37 cellular contexts compared by ENCODE assay signal in the genomic region with DNA sequence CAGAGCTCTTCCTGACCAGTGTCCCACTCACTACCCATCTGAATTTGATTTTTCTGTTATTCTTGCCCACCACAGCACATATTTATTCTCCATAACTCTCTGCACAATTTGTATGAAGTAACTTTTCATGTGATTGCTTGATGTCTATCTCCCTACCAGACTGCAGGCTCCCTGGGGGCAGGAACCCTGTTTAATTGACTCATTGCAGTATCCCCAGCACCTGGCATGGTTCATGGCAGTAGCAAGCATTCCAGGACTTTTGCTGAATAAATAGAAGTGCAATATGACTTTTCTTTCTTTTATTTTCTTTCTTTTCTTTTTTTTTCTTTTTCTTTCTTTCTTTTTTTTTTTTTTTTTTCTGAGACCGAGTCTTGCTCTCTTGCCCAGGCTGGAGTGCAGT.
DNase-seq lines count a peak whose midpoint lies in the region; ATAC-seq, FAIRE-seq and TF ChIP-seq lines count a peak whose summit lies in the region.
"Had no signal": no experiment of that assay in that cellular context is flagged by ENCODE, and none has a peak within 500 bp of the region (broad histone marks: within the 10 kb centered on the region; RNA-seq: fewer than 3 reads in every experiment).

No MANE protein-coding gene starts in this region.

- H3K4me1 Mint-ChIP-seq in neural progenitor cell (peaks cover 8% of the 10 kb centered on the region), osteocyte (ENCODE audit: unreplicated experiment) (peaks cover 4% of the 10 kb centered on the region), H9 (peaks cover 4 to 6% of the 10 kb centered on the region in 2 experiments)
- H3K4me1 Mint-ChIP-seq in activated naive CD4-positive, alpha-beta T cell treated with anti-CD3 and anti-CD28 coated beads, Interleukin-2, amount 10 ng/mL, durations not matched to agents 7 days and 5 days: no peaks in the 10 kb centered on the region
- H3K4me1 Mint-ChIP-seq: B cell; CD14-positive monocyte; CD4-positive, CD25-positive, alpha-beta regulatory T cell had no signal

- H2BK20ac ChIP-seq in H9 (ENCODE audit: low read depth, low read length, poor library complexity, severe bottlenecking): no peak overlapping the region

- no peak overlapping the region for H4K5ac ChIP-seq in H9 (ENCODE audit: insufficient read length, low read depth, low read length)

- H3K9ac ChIP-seq in K562 (ENCODE audit: insufficient read depth in 1 of 2, low read depth in 2 of 2, low read length in 2 of 2) (no peak overlapping the region), neural progenitor cell (no peak overlapping the region), H9 (ENCODE audit: extremely low read depth, insufficient read length, low read length) (no peak overlapping the region)
- H3K9ac ChIP-seq: BLaER1; BLaER1 treated with 17β-estradiol and CSF1 and Interleukin-3, amounts not matched to agents 10 nM and 100 nM had no signal

- no peak overlapping the region for H2BK5ac ChIP-seq in H9 (ENCODE audit: insufficient read length, low read length)

- no peak overlapping the region for H3K4ac ChIP-seq in H9 (ENCODE audit: low read depth, low read length)

- H4K20me1 ChIP-seq in K562 (replicated peaks; ENCODE audit: control insufficient read depth, insufficient read depth, low read length): no peaks in the 10 kb centered on the region
- no peaks in the 10 kb centered on the region for H4K20me1 ChIP-seq in neural progenitor cell (ENCODE audit: low read depth)
- no peaks in the 10 kb centered on the region for H4K20me1 ChIP-seq in H9 (ENCODE audit: control insufficient read depth, insufficient read depth, insufficient read length)
- H4K20me1 ChIP-seq: BLaER1; BLaER1 treated with 17β-estradiol and CSF1 and Interleukin-3, amounts not matched to agents 10 nM and 100 nM had no signal

- no peak for TF ChIP-seq RAD21 in K562 (CRISPR knock-in tag; conservative IDR thresholded peaks at IDR 0.05 in 1 of 2, IDR thresholded peaks at IDR 0.05 in 1 of 2)

- H2AFZ ChIP-seq in K562 (ENCODE audit: low read depth, low read length) (no peak overlapping the region), neural progenitor cell (replicated peaks) (no peak overlapping the region), H9 (ENCODE audit: low read length) (no peak overlapping the region)

- H3K23me2 ChIP-seq in H9 (ENCODE audit: insufficient read length, low read depth, low read length, poor library complexity, severe bottlenecking): no peaks in the 10 kb centered on the region

- no peak overlapping the region for H4K8ac ChIP-seq in H9 (replicated peaks; ENCODE audit: insufficient read length, low read depth, low read length)

- no peaks in the 10 kb centered on the region for H3K36me3 ChIP-seq in MG63
- no peaks in the 10 kb centered on the region for H3K36me3 ChIP-seq in K562 (ENCODE audit: control insufficient read depth, insufficient read depth, low read length)
- H3K36me3 ChIP-seq in neural progenitor cell: no peaks in the 10 kb centered on the region
- H3K36me3 ChIP-seq: BE2C; BLaER1; BLaER1 treated with 17β-estradiol and CSF1 and Interleukin-3, amounts not matched to agents 10 nM and 100 nM had no signal

- no peak overlapping the region for H3K56ac ChIP-seq in H9 (ENCODE audit: insufficient read length, low read depth, low read length)

- H3K4me3 Mint-ChIP-seq in neural progenitor cell (no peak overlapping the region), osteocyte (ENCODE audit: unreplicated experiment) (no peak overlapping the region), H9 (no peak overlapping the region)
- no peak overlapping the region for H3K4me3 Mint-ChIP-seq in activated naive CD4-positive, alpha-beta T cell treated with anti-CD3 and anti-CD28 coated beads, Interleukin-2, amount 10 ng/mL, durations not matched to agents 7 days and 5 days
- H3K4me3 Mint-ChIP-seq: B cell; CD4-positive, alpha-beta memory T cell; CD4-positive, alpha-beta T cell; CD4-positive, CD25-positive, alpha-beta regulatory T cell; CD8-positive, alpha-beta memory T cell; CD8-positive, alpha-beta T cell had no signal

- no peak overlapping the region for H3K18ac ChIP-seq in H9 (ENCODE audit: insufficient read length, low read depth, low read length)

- no peak overlapping the region for H2BK15ac ChIP-seq in H9 (ENCODE audit: low read depth, low read length)

- H3K27me3 Mint-ChIP-seq in neural progenitor cell (ENCODE audit: insufficient read depth, low read depth) (peaks cover 3% of the 10 kb centered on the region), osteocyte (ENCODE audit: unreplicated experiment) (no peaks in the 10 kb centered on the region), H9 (ENCODE audit: low read depth) (no peaks in the 10 kb centered on the region; the same call in 1 of the 2 replicates)
- no peaks in the 10 kb centered on the region for H3K27me3 Mint-ChIP-seq in activated naive CD4-positive, alpha-beta T cell treated with anti-CD3 and anti-CD28 coated beads, Interleukin-2, amount 10 ng/mL, durations not matched to agents 7 days and 5 days
- H3K27me3 Mint-ChIP-seq: CD4-positive, alpha-beta T cell had no signal

- no peaks in the 10 kb centered on the region for H3K9me3 Mint-ChIP-seq in neural progenitor cell
- no peaks in the 10 kb centered on the region for H3K9me3 Mint-ChIP-seq in activated naive CD4-positive, alpha-beta T cell treated with anti-CD3 and anti-CD28 coated beads, Interleukin-2, amount 10 ng/mL, durations not matched to agents 7 days and 5 days
- no peaks in the 10 kb centered on the region for H3K9me3 Mint-ChIP-seq in osteocyte (ENCODE audit: unreplicated experiment)
- no peaks in the 10 kb centered on the region for H3K9me3 Mint-ChIP-seq in H9
- H3K9me3 Mint-ChIP-seq: CD4-positive, alpha-beta memory T cell; CD4-positive, alpha-beta T cell; CD4-positive, CD25-positive, alpha-beta regulatory T cell; CD8-positive, alpha-beta memory T cell; CD8-positive, alpha-beta T cell had no signal

- intact Hi-C loops in K562 (cut with micrococcal nuclease): no loop called here

- H3K4me3 ChIP-seq in MG63 (no peak overlapping the region), K562 (no peak overlapping the region), neural progenitor cell (no peak overlapping the region)
- H3K4me3 ChIP-seq: A549; BLaER1; BLaER1 treated with 17β-estradiol and CSF1 and Interleukin-3, amounts not matched to agents 10 nM and 100 nM had no signal

- POLR2A ChIA-PET in K562 (lab: Yijun Ruan, JAX): no interaction called here

- H3K14ac ChIP-seq in H9 (ENCODE audit: insufficient read depth, low read length): no peak overlapping the region

- no peak overlapping the region for H3K4me2 ChIP-seq in K562 (ENCODE audit: insufficient read depth, low read length)
- no peak overlapping the region for H3K4me2 ChIP-seq in neural progenitor cell
- H3K4me2 ChIP-seq in H9 (ENCODE audit: insufficient read depth, insufficient read length, low read length): no peak overlapping the region
- H3K4me2 ChIP-seq: A549; BLaER1; BLaER1 treated with 17β-estradiol and CSF1 and Interleukin-3, amounts not matched to agents 10 nM and 100 nM had no signal

- no peak for TF ChIP-seq EP300 in K562 (IDR thresholded peaks at IDR 0.05; ENCODE audit: low read length)

- CTCF ChIA-PET in K562 (lab: Yijun Ruan, JAX; ENCODE audit: low intra/inter-chr PET ratio): interaction anchor here (0.5 kb wide), 1 partner anchor 605 kb away, joined by 4 read pairs; no protein-coding TSS in a partner anchor
- CTCF ChIA-PET in activated naive CD4-positive, alpha-beta T cell treated with anti-CD3 and anti-CD28 coated beads, Interleukin-2, amount 10 ng/mL, durations not matched to agents 7 days and 5 days (lab: Charles Lee): no interaction called here

- H3K4me1 ChIP-seq in K562 (replicated peaks in 1 of 2; ENCODE audit: control insufficient read depth in 2 of 2, insufficient read depth in 2 of 2, low read length in 2 of 2): no peaks in the 10 kb centered on the region
- H3K4me1 ChIP-seq in neural progenitor cell: no peaks in the 10 kb centered on the region
- H3K4me1 ChIP-seq in H9 (ENCODE audit: insufficient read depth, low read length): no peaks in the 10 kb centered on the region
- H3K4me1 ChIP-seq: BE2C; BLaER1; BLaER1 treated with 17β-estradiol and CSF1 and Interleukin-3, amounts not matched to agents 10 nM and 100 nM had no signal

- no peaks in the 10 kb centered on the region for H3K9me3 ChIP-seq in MG63
- H3K9me3 ChIP-seq in K562 (replicated peaks; ENCODE audit: control insufficient read depth, insufficient read depth, low read depth, low read length): no peaks in the 10 kb centered on the region
- H3K9me3 ChIP-seq in neural progenitor cell (ENCODE audit: low read depth): no peaks in the 10 kb centered on the region
- H3K9me3 ChIP-seq in H9 (ENCODE audit: control insufficient read depth, low read depth, low read length): no peaks in the 10 kb centered on the region
- H3K9me3 ChIP-seq: A549; BE2C; BLaER1; BLaER1 treated with 17β-estradiol and CSF1 and Interleukin-3, amounts not matched to agents 10 nM and 100 nM; Caco-2 had no signal

- no peak for FAIRE-seq in K562 (lab: Jason Lieb, UNC)
- FAIRE-seq: A204.1, A549, D721Med had no signal

- H4K91ac ChIP-seq in H9 (ENCODE audit: insufficient read length, low read depth, low read length): no peak overlapping the region

- no peak for TF ChIP-seq CTCF in K562 (IDR thresholded peaks at IDR 0.05 in 2 of 3, conservative IDR thresholded peaks at IDR 0.05 in 1 of 3; ENCODE audit: insufficient read depth in 2 of 3, low read depth in 1 of 3, low read length in 3 of 3)
- no peak for TF ChIP-seq CTCF in neural progenitor cell (IDR thresholded peaks at IDR 0.05)
- no peak for TF ChIP-seq CTCF in osteocyte (IDR thresholded peaks at IDR 0.05)
- no peak for TF ChIP-seq CTCF in H9 (conservative IDR thresholded peaks at IDR 0.05)

- no peak overlapping the region for H2BK12ac ChIP-seq in H9 (ENCODE audit: insufficient read length, low read depth, low read length)

- no peaks in the 10 kb centered on the region for H3F3A ChIP-seq in neural progenitor cell (ENCODE audit: low read depth)

- no peaks in the 10 kb centered on the region for H3K27me3 ChIP-seq in MG63
- no peaks in the 10 kb centered on the region for H3K27me3 ChIP-seq in K562 (ENCODE audit: control insufficient read depth in 2 of 2, insufficient read depth in 2 of 2, low read length in 2 of 2)
- no peaks in the 10 kb centered on the region for H3K27me3 ChIP-seq in neural progenitor cell
- no peaks in the 10 kb centered on the region for H3K27me3 ChIP-seq in H9 (ENCODE audit: insufficient read depth, low read length)
- H3K27me3 ChIP-seq: BE2C; BLaER1; BLaER1 treated with 17β-estradiol and CSF1 and Interleukin-3, amounts not matched to agents 10 nM and 100 nM had no signal

- no peak overlapping the region for H3K23ac ChIP-seq in H9 (ENCODE audit: insufficient read length, low read depth, low read length)

- in situ Hi-C loops in K562 (cut with MboI): no loop called here

- H3K79me2 ChIP-seq in K562 (ENCODE audit: control insufficient read depth, insufficient read depth, low read length): no peaks in the 10 kb centered on the region
- H3K79me2 ChIP-seq in neural progenitor cell (ENCODE audit: low read depth): no peaks in the 10 kb centered on the region
- H3K79me2 ChIP-seq in H9 (ENCODE audit: insufficient read depth, low read length): no peaks in the 10 kb centered on the region

- ATAC-seq in K562 (no peak), HG02884 (IDR thresholded peaks at IDR 0.05; ENCODE audit: unreplicated experiment) (no peak)
- ATAC-seq: A549; CD8-positive, alpha-beta T cell had no signal

- H3K27ac Mint-ChIP-seq in neural progenitor cell (peak overlapping the region; percentile 20), osteocyte (ENCODE audit: unreplicated experiment) (no peak overlapping the region), H9 (no peak overlapping the region; a peak in 1 of 7 replicates)
- H3K27ac Mint-ChIP-seq in activated naive CD4-positive, alpha-beta T cell treated with anti-CD3 and anti-CD28 coated beads, Interleukin-2, amount 10 ng/mL, durations not matched to agents 7 days and 5 days: no peak overlapping the region
- H3K27ac Mint-ChIP-seq: B cell; CD14-positive monocyte; CD4-positive, alpha-beta T cell; CD4-positive, CD25-positive, alpha-beta regulatory T cell; CD8-positive, alpha-beta T cell had no signal

- no peaks in the 10 kb centered on the region for H3K79me1 ChIP-seq in H9 (ENCODE audit: insufficient read depth, low read depth, low read length, poor library complexity, severe bottlenecking)

- H2AK5ac ChIP-seq in H9 (ENCODE audit: insufficient read length, low read length): no peak overlapping the region

- TF ChIP-seq POLR2A in K562 (conservative IDR thresholded peaks at IDR 0.05): no peak

- 29% methylated on average over 1 of the region's 1 CpG for WGBS in K562 (ENCODE audit: insufficient coverage, low coverage, missing lambda C conversion rate)
- no CpG with 5 or more reads among the region's 1 CpG for WGBS in H9 (ENCODE audit: extremely low coverage, insufficient read length, low lambda C conversion rate)

- no peak overlapping the region for H3K27ac ChIP-seq in K562 (ENCODE audit: extremely low read depth, low read depth, low read length)
- no peak overlapping the region for H3K27ac ChIP-seq in neural progenitor cell
- H3K27ac ChIP-seq in H9 (ENCODE audit: insufficient read length, low read depth, low read length): no peak overlapping the region
- H3K27ac ChIP-seq: 22Rv1; A549; BLaER1; BLaER1 treated with 17β-estradiol and CSF1 and Interleukin-3, amounts not matched to agents 10 nM and 100 nM; C4-2B had no signal

- no TSS peak for BruUV-seq in K562 (replicated peaks; lab: Mats Ljungman, UMichigan)

- no peak overlapping the region for H3T11ph ChIP-seq in H9 (ENCODE audit: low read length)

- H3K36me3 Mint-ChIP-seq in neural progenitor cell (no peaks in the 10 kb centered on the region), osteocyte (ENCODE audit: unreplicated experiment) (no peaks in the 10 kb centered on the region), H9 (ENCODE audit: insufficient read depth in 1 of 3, low read depth in 3 of 3) (no peaks in the 10 kb centered on the region)
- no peaks in the 10 kb centered on the region for H3K36me3 Mint-ChIP-seq in activated naive CD4-positive, alpha-beta T cell treated with anti-CD3 and anti-CD28 coated beads, Interleukin-2, amount 10 ng/mL, durations not matched to agents 7 days and 5 days
- H3K36me3 Mint-ChIP-seq: CD14-positive monocyte; CD4-positive, alpha-beta memory T cell; CD4-positive, CD25-positive, alpha-beta regulatory T cell; CD8-positive, alpha-beta memory T cell; CD8-positive, alpha-beta T cell had no signal

- H2BK120ac ChIP-seq in H9 (ENCODE audit: low read depth, low read length, poor library complexity, severe bottlenecking): no peak overlapping the region

- DNase-seq in MG63 (peak; percentile 4), K562 (ENCODE audit: extremely low read depth in 1 of 4, low spot score in 3 of 4) (no peak), mesenteric fat pad (ENCODE audit: low spot score) (peak; percentile 45), neural progenitor cell (ENCODE audit: low spot score) (no peak), osteocyte (ENCODE audit: extremely low spot score, unreplicated experiment) (no peak), H9 (no peak)
- DNase-seq in activated naive CD4-positive, alpha-beta T cell treated with anti-CD3 and anti-CD28 coated beads, Interleukin-2, amount 10 ng/mL, durations not matched to agents 7 days and 5 days: no peak
- DNase-seq: 8988T; ACHN; AML-193; BE2C; C1 segment of cervical spinal cord; Caco-2; Calu3; CD4-positive, alpha-beta memory T cell; CD4-positive, alpha-beta T cell; CD4-positive, CD25-positive, alpha-beta regulatory T cell; CD8-positive, alpha-beta memory T cell; CD8-positive, alpha-beta T cell; COR-L47; DMS 273 treated with DMSO at 0.1 percent for 48 hours; DMS153; DMS53; DMS79; DMS79 treated with DMSO at 0.1 percent for 48 hours; DND-41; EL had no signal

- no peaks in the 10 kb centered on the region for H3K9me1 ChIP-seq in K562 (ENCODE audit: control insufficient read depth, insufficient read depth, low read length)

Comparison
In these comparisons a context has a peak if more than half of its experiments do, and no peak if none do; other contexts are left out.
1. DNase-seq: peak in MG63 (single experiment) and mesenteric fat pad (single experiment); none in K562 (0 of 4), neural progenitor cell (single experiment), activated naive CD4-positive, alpha-beta T cell treated with anti-CD3 and anti-CD28 coated beads, Interleukin-2, amount 10 ng/mL, durations not matched to agents 7 days and 5 days (single experiment), osteocyte (single experiment) and H9 (single experiment).